1 cellular context compared by ENCODE assay signal in the genomic region with DNA sequence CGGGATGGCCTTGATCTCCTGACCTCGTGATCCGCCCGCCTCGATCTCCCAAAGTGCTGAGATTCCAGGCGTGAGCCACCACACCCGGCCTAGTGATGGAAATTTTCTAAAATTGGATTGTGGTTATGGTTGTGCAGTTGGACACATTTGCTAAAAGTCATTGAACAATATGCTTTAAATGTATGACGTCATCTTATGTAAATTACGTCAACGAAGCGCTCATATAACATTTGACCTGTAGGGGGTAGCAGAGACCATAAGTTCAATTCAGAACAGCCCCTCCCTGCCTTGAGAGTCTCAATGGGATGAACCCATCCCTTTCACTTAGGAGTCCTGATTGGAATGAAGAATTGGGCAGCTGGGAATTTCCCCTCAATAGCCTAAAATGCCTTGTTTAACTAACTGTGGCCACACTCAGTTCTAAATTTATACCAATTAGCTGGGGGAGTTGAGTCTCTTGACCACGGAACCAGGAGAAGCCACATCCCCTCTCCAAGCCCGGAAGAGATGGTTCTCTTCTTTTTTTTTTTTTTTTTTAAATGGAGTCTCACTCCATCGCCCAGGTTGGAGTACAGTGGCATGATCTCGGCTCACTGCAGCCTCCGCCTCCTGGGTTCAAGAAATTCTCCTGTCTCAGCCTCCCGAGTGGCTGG.
TF ChIP-seq lines count a peak whose summit lies in the region.

No MANE protein-coding gene starts in this region.

TF ChIP-seq in HepG2, 621 proteins besides CTCF, POLR2A, EP300 and RAD21 (continued from another document and continues in another):
- TF ChIP-seq ATF3 (CRISPR knock-in tag; IDR thresholded peaks at IDR 0.05) (peak; percentile 76; the same call in 1 of the 2 replicates), MIER2 (CRISPR knock-in tag; IDR thresholded peaks at IDR 0.05) (no peak), ZNF335 (CRISPR knock-in tag; IDR thresholded peaks at IDR 0.05) (no peak), ARID2 (CRISPR knock-in tag; IDR thresholded peaks at IDR 0.05; ENCODE audit: borderline replicate concordance) (no peak), ZNF558 (CRISPR knock-in tag; IDR thresholded peaks at IDR 0.05; ENCODE audit: borderline replicate concordance) (no peak), ZNF569 (CRISPR knock-in tag; IDR thresholded peaks at IDR 0.05; ENCODE audit: borderline replicate concordance) (no peak), DRAP1 (CRISPR knock-in tag; IDR thresholded peaks at IDR 0.05) (no peak), ZNF552 (CRISPR knock-in tag; IDR thresholded peaks at IDR 0.05; ENCODE audit: borderline replicate concordance) (no peak), ZNF660 (CRISPR knock-in tag; IDR thresholded peaks at IDR 0.05; ENCODE audit: borderline replicate concordance, low read depth) (no peak), ATRX (CRISPR knock-in tag; IDR thresholded peaks at IDR 0.05; ENCODE audit: borderline replicate concordance) (no peak), JARID2 (CRISPR knock-in tag; IDR thresholded peaks at IDR 0.05; ENCODE audit: insufficient replicate concordance) (no peak), JDP2 (CRISPR knock-in tag; IDR thresholded peaks at IDR 0.05; ENCODE audit: borderline replicate concordance) (no peak), ZNF563 (CRISPR knock-in tag; IDR thresholded peaks at IDR 0.05) (no peak), GTF2F1 (IDR thresholded peaks at IDR 0.05; ENCODE audit: low read length) (no peak), HHEX (CRISPR knock-in tag; IDR thresholded peaks at IDR 0.05) (no peak), SPEN (CRISPR knock-in tag; IDR thresholded peaks at IDR 0.05; ENCODE audit: low read depth) (no peak), U2AF2 (IDR thresholded peaks at IDR 0.05; ENCODE audit: low read depth, low read length) (no peak), SMC3 (IDR thresholded peaks at IDR 0.05; ENCODE audit: low read length) (peak; percentile 81), ETV5 (CRISPR knock-in tag; IDR thresholded peaks at IDR 0.05; ENCODE audit: borderline replicate concordance) (no peak), ZNF17 (CRISPR knock-in tag; IDR thresholded peaks at IDR 0.05) (no peak), GABPB1 (CRISPR knock-in tag; IDR thresholded peaks at IDR 0.05) (peak; percentile 16; the same call in 1 of the 2 replicates), ZSCAN12 (CRISPR knock-in tag; IDR thresholded peaks at IDR 0.05) (no peak), NONO (IDR thresholded peaks at IDR 0.05) (no peak), NONO (CRISPR knock-in tag; conservative IDR thresholded peaks at IDR 0.05) (no peak), NCOR1 (IDR thresholded peaks at IDR 0.05; ENCODE audit: borderline replicate concordance, low read length) (no peak), BATF2 (CRISPR knock-in tag; IDR thresholded peaks at IDR 0.05) (no peak), KDM2A (CRISPR knock-in tag; IDR thresholded peaks at IDR 0.05; ENCODE audit: borderline replicate concordance, low read depth) (no peak), STAG1 (CRISPR knock-in tag; IDR thresholded peaks at IDR 0.05) (peak; percentile 93), MXD4 (CRISPR knock-in tag; IDR thresholded peaks at IDR 0.05) (no peak), ZBTB26 (CRISPR knock-in tag; IDR thresholded peaks at IDR 0.05; ENCODE audit: borderline replicate concordance) (no peak), POGZ (CRISPR knock-in tag; IDR thresholded peaks at IDR 0.05) (no peak)
- TF ChIP-seq, protein P1, sequence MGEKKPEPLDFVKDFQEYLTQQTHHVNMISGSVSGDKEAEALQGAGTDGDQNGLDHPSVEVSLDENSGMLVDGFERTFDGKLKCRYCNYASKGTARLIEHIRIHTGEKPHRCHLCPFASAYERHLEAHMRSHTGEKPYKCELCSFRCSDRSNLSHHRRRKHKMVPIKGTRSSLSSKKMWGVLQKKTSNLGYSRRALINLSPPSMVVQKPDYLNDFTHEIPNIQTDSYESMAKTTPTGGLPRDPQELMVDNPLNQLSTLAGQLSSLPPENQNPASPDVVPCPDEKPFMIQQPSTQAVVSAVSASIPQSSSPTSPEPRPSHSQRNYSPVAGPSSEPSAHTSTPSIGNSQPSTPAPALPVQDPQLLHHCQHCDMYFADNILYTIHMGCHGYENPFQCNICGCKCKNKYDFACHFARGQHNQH (CRISPR knock-in tag; IDR thresholded peaks at IDR 0.05), result no peak
- TF ChIP-seq, protein P2, sequence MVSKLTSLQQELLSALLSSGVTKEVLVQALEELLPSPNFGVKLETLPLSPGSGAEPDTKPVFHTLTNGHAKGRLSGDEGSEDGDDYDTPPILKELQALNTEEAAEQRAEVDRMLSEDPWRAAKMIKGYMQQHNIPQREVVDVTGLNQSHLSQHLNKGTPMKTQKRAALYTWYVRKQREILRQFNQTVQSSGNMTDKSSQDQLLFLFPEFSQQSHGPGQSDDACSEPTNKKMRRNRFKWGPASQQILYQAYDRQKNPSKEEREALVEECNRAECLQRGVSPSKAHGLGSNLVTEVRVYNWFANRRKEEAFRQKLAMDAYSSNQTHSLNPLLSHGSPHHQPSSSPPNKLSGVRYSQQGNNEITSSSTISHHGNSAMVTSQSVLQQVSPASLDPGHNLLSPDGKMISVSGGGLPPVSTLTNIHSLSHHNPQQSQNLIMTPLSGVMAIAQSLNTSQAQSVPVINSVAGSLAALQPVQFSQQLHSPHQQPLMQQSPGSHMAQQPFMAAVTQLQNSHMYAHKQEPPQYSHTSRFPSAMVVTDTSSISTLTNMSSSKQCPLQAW (CRISPR knock-in tag; IDR thresholded peaks at IDR 0.05), result 0 out of 2 replicates have a peak, but pooled peaks have one; percentile 21
- TF ChIP-seq, protein P3, sequence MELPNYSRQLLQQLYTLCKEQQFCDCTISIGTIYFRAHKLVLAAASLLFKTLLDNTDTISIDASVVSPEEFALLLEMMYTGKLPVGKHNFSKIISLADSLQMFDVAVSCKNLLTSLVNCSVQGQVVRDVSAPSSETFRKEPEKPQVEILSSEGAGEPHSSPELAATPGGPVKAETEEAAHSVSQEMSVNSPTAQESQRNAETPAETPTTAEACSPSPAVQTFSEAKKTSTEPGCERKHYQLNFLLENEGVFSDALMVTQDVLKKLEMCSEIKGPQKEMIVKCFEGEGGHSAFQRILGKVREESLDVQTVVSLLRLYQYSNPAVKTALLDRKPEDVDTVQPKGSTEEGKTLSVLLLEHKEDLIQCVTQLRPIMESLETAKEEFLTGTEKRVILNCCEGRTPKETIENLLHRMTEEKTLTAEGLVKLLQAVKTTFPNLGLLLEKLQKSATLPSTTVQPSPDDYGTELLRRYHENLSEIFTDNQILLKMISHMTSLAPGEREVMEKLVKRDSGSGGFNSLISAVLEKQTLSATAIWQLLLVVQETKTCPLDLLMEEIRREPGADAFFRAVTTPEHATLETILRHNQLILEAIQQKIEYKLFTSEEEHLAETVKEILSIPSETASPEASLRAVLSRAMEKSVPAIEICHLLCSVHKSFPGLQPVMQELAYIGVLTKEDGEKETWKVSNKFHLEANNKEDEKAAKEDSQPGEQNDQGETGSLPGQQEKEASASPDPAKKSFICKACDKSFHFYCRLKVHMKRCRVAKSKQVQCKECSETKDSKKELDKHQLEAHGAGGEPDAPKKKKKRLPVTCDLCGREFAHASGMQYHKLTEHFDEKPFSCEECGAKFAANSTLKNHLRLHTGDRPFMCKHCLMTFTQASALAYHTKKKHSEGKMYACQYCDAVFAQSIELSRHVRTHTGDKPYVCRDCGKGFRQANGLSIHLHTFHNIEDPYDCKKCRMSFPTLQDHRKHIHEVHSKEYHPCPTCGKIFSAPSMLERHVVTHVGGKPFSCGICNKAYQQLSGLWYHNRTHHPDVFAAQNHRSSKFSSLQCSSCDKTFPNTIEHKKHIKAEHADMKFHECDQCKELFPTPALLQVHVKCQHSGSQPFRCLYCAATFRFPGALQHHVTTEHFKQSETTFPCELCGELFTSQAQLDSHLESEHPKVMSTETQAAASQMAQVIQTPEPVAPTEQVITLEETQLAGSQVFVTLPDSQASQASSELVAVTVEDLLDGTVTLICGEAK (IDR thresholded peaks at IDR 0.05), result no peak
- TF ChIP-seq, protein P3 (CRISPR knock-in tag; IDR thresholded peaks at IDR 0.05), result no peak
- TF ChIP-seq, protein P4, sequence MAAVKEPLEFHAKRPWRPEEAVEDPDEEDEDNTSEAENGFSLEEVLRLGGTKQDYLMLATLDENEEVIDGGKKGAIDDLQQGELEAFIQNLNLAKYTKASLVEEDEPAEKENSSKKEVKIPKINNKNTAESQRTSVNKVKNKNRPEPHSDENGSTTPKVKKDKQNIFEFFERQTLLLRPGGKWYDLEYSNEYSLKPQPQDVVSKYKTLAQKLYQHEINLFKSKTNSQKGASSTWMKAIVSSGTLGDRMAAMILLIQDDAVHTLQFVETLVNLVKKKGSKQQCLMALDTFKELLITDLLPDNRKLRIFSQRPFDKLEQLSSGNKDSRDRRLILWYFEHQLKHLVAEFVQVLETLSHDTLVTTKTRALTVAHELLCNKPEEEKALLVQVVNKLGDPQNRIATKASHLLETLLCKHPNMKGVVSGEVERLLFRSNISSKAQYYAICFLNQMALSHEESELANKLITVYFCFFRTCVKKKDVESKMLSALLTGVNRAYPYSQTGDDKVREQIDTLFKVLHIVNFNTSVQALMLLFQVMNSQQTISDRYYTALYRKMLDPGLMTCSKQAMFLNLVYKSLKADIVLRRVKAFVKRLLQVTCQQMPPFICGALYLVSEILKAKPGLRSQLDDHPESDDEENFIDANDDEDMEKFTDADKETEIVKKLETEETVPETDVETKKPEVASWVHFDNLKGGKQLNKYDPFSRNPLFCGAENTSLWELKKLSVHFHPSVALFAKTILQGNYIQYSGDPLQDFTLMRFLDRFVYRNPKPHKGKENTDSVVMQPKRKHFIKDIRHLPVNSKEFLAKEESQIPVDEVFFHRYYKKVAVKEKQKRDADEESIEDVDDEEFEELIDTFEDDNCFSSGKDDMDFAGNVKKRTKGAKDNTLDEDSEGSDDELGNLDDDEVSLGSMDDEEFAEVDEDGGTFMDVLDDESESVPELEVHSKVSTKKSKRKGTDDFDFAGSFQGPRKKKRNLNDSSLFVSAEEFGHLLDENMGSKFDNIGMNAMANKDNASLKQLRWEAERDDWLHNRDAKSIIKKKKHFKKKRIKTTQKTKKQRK (IDR thresholded peaks at IDR 0.05; ENCODE audit: low read length), result no peak
- TF ChIP-seq, protein P5, sequence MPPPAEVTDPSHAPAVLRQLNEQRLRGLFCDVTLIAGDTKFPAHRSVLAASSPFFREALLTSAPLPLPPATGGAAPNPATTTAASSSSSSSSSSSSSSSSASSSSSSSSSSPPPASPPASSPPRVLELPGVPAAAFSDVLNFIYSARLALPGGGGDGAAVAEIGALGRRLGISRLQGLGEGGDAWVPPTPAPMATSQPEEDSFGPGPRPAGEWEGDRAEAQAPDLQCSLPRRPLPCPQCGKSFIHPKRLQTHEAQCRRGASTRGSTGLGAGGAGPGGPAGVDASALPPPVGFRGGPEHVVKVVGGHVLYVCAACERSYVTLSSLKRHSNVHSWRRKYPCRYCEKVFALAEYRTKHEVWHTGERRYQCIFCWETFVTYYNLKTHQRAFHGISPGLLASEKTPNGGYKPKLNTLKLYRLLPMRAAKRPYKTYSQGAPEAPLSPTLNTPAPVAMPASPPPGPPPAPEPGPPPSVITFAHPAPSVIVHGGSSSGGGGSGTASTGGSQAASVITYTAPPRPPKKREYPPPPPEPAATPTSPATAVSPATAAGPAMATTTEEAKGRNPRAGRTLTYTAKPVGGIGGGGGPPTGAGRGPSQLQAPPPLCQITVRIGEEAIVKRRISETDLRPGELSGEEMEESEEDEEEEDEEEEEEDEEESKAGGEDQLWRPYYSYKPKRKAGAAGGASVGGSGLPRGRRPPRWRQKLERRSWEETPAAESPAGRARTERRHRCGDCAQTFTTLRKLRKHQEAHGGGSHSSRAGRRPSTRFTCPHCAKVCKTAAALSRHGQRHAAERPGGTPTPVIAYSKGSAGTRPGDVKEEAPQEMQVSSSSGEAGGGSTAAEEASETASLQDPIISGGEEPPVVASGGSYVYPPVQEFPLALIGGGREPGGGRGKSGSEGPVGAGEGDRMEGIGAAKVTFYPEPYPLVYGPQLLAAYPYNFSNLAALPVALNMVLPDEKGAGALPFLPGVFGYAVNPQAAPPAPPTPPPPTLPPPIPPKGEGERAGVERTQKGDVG (CRISPR knock-in tag; IDR thresholded peaks at IDR 0.05; ENCODE audit: borderline replicate concordance), result no peak
